ENCODE assay signal across 22 cellular contexts in genomic region chr7:106306256-106306655, GRCh38.
"Had no signal": no experiment of that assay in that cellular context is flagged by ENCODE, and none has a peak within 500 bp of the region (broad histone marks: within the 10 kb centered on the region; RNA-seq: fewer than 3 reads in every experiment).

No MANE protein-coding gene starts in this region.

- H3K36me3 ChIP-seq: colonic mucosa, esophagus muscularis mucosa, esophagus squamous epithelium, gastrocnemius medialis, gastroesophageal sphincter, heart left ventricle, heart right ventricle had no signal

- ATAC-seq: effector memory CD8-positive, alpha-beta T cell; gastrocnemius medialis; gastroesophageal sphincter; heart left ventricle; heart right ventricle had no signal

- H3K4me3 ChIP-seq: colonic mucosa, coronary artery, dorsolateral prefrontal cortex, esophagus muscularis mucosa, esophagus squamous epithelium, gastrocnemius medialis, gastroesophageal sphincter, heart left ventricle, heart right ventricle had no signal

- H3K4me3 Mint-ChIP-seq: dendritic cell treated with granulocyte-macrophage colony-stimulating factor and Interleukin-4, amounts not matched to agents 40 ng/mL and 50 ng/mL, for 4 days; effector memory CD8-positive, alpha-beta T cell; endodermal cell had no signal

- H3K27ac Mint-ChIP-seq: dendritic cell treated with granulocyte-macrophage colony-stimulating factor and Interleukin-4, amounts not matched to agents 40 ng/mL and 50 ng/mL, for 4 days; effector memory CD8-positive, alpha-beta T cell; endodermal cell had no signal

- H3K27me3 ChIP-seq: colonic mucosa, esophagus muscularis mucosa, foreskin keratinocyte, gastrocnemius medialis, gastroesophageal sphincter, heart right ventricle had no signal

- DNase-seq: colonic mucosa; dermis blood vessel endothelial cell; dorsolateral prefrontal cortex; effector CD4-positive, alpha-beta T cell; effector CD8-positive, alpha-beta T cell; effector memory CD4-positive, alpha-beta T cell; effector memory CD8-positive, alpha-beta T cell; endodermal cell; erythroblast; esophagus squamous epithelium; foreskin fibroblast; foreskin melanocyte; gastrocnemius medialis; glutamatergic neuron; heart left ventricle; heart right ventricle had no signal

- H3K9me3 ChIP-seq: colonic mucosa, esophagus muscularis mucosa, gastrocnemius medialis had no signal

- H3K4me1 ChIP-seq: colonic mucosa, esophagus muscularis mucosa, foreskin keratinocyte, gastrocnemius medialis, gastroesophageal sphincter, heart left ventricle, heart right ventricle had no signal

- H3K27ac ChIP-seq: colonic mucosa, coronary artery, dorsolateral prefrontal cortex, epithelial cell of prostate, esophagus muscularis mucosa, esophagus squamous epithelium, foreskin keratinocyte, gastrocnemius medialis, gastroesophageal sphincter, heart left ventricle, heart right ventricle had no signal
